ENCODE assay signal across 15 cellular contexts in the genomic region with DNA sequence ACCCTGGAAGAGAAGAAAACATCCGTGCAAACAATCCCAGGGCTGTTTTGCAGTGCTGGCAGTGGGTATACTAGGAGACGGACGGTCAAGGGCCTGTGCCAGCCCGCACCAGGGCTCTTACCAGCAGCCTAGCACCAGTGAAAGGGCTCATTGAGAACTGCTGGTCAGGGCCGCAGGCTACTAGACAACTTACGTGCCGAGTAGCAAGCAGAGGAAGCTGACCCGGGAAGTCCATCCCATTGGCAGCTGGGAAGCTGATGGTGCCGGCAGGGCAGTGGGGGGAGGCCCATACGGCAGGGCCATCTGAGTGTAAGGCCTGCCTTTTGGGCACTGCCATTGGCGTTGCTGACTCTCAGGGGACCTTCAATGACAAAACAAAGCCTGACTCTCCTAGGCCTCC. TPM values are rescaled to one million over a fixed set of nuclear protein-coding genes. Genes with fewer than 3 reads are reported as not detected.
A peak's percentile ranks its signal among the peaks of the same experiment; 100 is the strongest.
DNase-seq lines count a peak whose midpoint lies in the region; ATAC-seq and TF ChIP-seq lines count a peak whose summit lies in the region.
"Had no signal": no experiment of that assay in that cellular context is flagged by ENCODE, and none has a peak within 500 bp of the region (broad histone marks: within the 10 kb centered on the region; RNA-seq: fewer than 3 reads in every experiment).

No MANE protein-coding gene starts in this region.

- TF ChIP-seq CTCF in brain (conservative IDR thresholded peaks at IDR 0.05) (no peak), GM13977 (IDR thresholded peaks at IDR 0.05; ENCODE audit: extremely low read depth, insufficient read depth, missing control alignments) (no peak)

- peaks cover 17% of the 10 kb centered on the region for H3K36me3 Mint-ChIP-seq in brain

- peaks cover 0 to 8% (median 0%) of the 10 kb centered on the region in 5 experiments for H3K9me3 Mint-ChIP-seq in brain

- H3K4me1 Mint-ChIP-seq in brain: peaks cover 38% of the 10 kb centered on the region
- H3K4me1 Mint-ChIP-seq: CD4-positive, CD25-positive, alpha-beta regulatory T cell had no signal

- peak overlapping the region; percentile 55 to 95 (median 91) for H3K27ac Mint-ChIP-seq in brain
- H3K27ac Mint-ChIP-seq: activated CD4-positive, alpha-beta T cell treated with anti-CD3 and anti-CD28 coated beads, Interleukin-2, amount 10 ng/mL, durations not matched to agents 24 days and 14 days; activated T-cell treated with anti-CD3 and anti-CD28 coated beads, Interleukin-2, amount 50 U/mL, for 72 hours; CD4-positive, CD25-positive, alpha-beta regulatory T cell; T-helper 2 cell treated with Interferon-gamma antibody and Interleukin-4, amounts not matched to agents 5 μg/mL and 100 μg/mL, for 36 hours had no signal

- peak overlapping the region in 2 of 5 experiments; percentile 12 to 56 for H3K4me3 Mint-ChIP-seq in brain
- H3K4me3 Mint-ChIP-seq: activated CD4-positive, alpha-beta T cell treated with anti-CD3 and anti-CD28 coated beads, Interleukin-2, amount 10 ng/mL, durations not matched to agents 24 days and 14 days; activated T-cell treated with anti-CD3 and anti-CD28 coated beads, Interleukin-2, amount 50 U/mL, for 72 hours; CD4-positive, CD25-positive, alpha-beta regulatory T cell; T-helper 2 cell treated with Interferon-gamma antibody and Interleukin-4, amounts not matched to agents 5 μg/mL and 100 μg/mL, for 36 hours had no signal

- ATAC-seq in HG02852 (IDR thresholded peaks at IDR 0.05; ENCODE audit: unreplicated experiment): no peak
- ATAC-seq: activated T-cell treated with anti-CD3 and anti-CD28 coated beads, Interleukin-2, amount 50 U/mL, for 72 hours had no signal

- in situ Hi-C loops in GM13977 (cut with MboI; ENCODE audit: low pct_unique_long_range_greater_than_20kb, low sequenced_read_pairs, unreplicated experiment): no loop called here

- DNase-seq in DMS153 (lab: John Stamatoyannopoulos, UW) (peak; percentile 46), DMS153 treated with DMSO at 0.1 percent for 48 hours (lab: John Stamatoyannopoulos, UW; ENCODE audit: unreplicated experiment) (no peak), hippocampal formation (lab: John Stamatoyannopoulos, UW) (peak; percentile 95 to 96), putamen (ENCODE audit: low spot score) (peak; percentile 97), GM13977 (ENCODE audit: low spot score) (no peak), NCI-H187 (lab: John Stamatoyannopoulos, UW) (no peak)
- DNase-seq: activated CD4-positive, alpha-beta T cell treated with anti-CD3 and anti-CD28 coated beads, Interleukin-2, amount 10 ng/mL, durations not matched to agents 24 days and 14 days; activated T-cell treated with anti-CD3 and anti-CD28 coated beads, Interleukin-2, amount 50 U/mL, for 72 hours; aorta; CD4-positive, CD25-positive, alpha-beta regulatory T cell; Kasumi-1; NCI-H1694 had no signal

- H3K27me3 Mint-ChIP-seq in brain: peaks cover 3% of the 10 kb centered on the region
- H3K27me3 Mint-ChIP-seq: activated CD4-positive, alpha-beta T cell treated with anti-CD3 and anti-CD28 coated beads, Interleukin-2, amount 10 ng/mL, durations not matched to agents 24 days and 14 days had no signal

RNA-seq across cellular contexts. Expression of gene EFR3B, which starts 20.6 kb away (rescaled TPM):
- 23.8 TPM for polyA plus RNA-seq in brain (ENCODE audit: insufficient read depth, low read depth, low replicate concordance)

Comparison
In these comparisons a context has a peak if more than half of its experiments do, and no peak if none do; other contexts are left out.
1. DNase-seq: peak in DMS153 (single experiment), hippocampal formation (2 of 2) and putamen (single experiment); none in DMS153 treated with DMSO at 0.1 percent for 48 hours (single experiment), GM13977 (single experiment) and NCI-H187 (0 of 2).